In genomic region chr1:207022996-207023679, GRCh38 we compare ENCODE assay signal across 22 cellular contexts. TPM values are rescaled to one million over a fixed set of nuclear protein-coding genes. Genes with fewer than 3 reads are reported as not detected.
DNase-seq lines count a peak whose midpoint lies in the region; ATAC-seq and TF ChIP-seq lines count a peak whose summit lies in the region.
"Had no signal": no experiment of that assay in that cellular context is flagged by ENCODE, and none has a peak within 500 bp of the region (broad histone marks: within the 10 kb centered on the region; RNA-seq: fewer than 3 reads in every experiment).

No MANE protein-coding gene starts in this region.

- H3K4me1 ChIP-seq in esophagus squamous epithelium (peaks cover 33 to 100% (median 45%) of the 10 kb centered on the region in 3 donors), neural progenitor cell (peaks cover 7% of the 10 kb centered on the region)
- H3K4me1 ChIP-seq: SJCRH30, uterus had no signal

- no peaks in the 10 kb centered on the region for H4K20me1 ChIP-seq in neural progenitor cell (ENCODE audit: low read depth)

- ATAC-seq in HG02678 (IDR thresholded peaks at IDR 0.05; ENCODE audit: unreplicated experiment), result no peak
- ATAC-seq in HG03571 (IDR thresholded peaks at IDR 0.05; ENCODE audit: unreplicated experiment), result no peak
- ATAC-seq in HG03108 (IDR thresholded peaks at IDR 0.05; ENCODE audit: unreplicated experiment), result no peak
- ATAC-seq: GM12878 had no signal

- no peak overlapping the region for H2AFZ ChIP-seq in neural progenitor cell (replicated peaks)

- no peaks in the 10 kb centered on the region for H3K79me2 ChIP-seq in neural progenitor cell (ENCODE audit: low read depth)

- H3K36me3 ChIP-seq in esophagus squamous epithelium, result peaks cover 0 to 33% (median 0%) of the 10 kb centered on the region in 3 donors
- no peaks in the 10 kb centered on the region for H3K36me3 ChIP-seq in neural progenitor cell
- H3K36me3 ChIP-seq: SJCRH30, uterus had no signal

- no peak for TF ChIP-seq CTCF in 22Rv1 (IDR thresholded peaks at IDR 0.05)
- TF ChIP-seq CTCF in RWPE1 (conservative IDR thresholded peaks at IDR 0.05; ENCODE audit: low read depth), result no peak
- no peak for TF ChIP-seq CTCF in esophagus squamous epithelium (IDR thresholded peaks at IDR 0.05)
- TF ChIP-seq CTCF in neural progenitor cell (IDR thresholded peaks at IDR 0.05), result no peak

- H3K4me1 Mint-ChIP-seq in neural progenitor cell, result peaks cover 16% of the 10 kb centered on the region

- H3K4me3 ChIP-seq in esophagus squamous epithelium, result no peak overlapping the region
- H3K4me3 ChIP-seq in neural progenitor cell, result no peak overlapping the region
- H3K4me3 ChIP-seq: GM12878, SJCRH30, uterus had no signal

- H3K27me3 ChIP-seq in esophagus squamous epithelium, result no peaks in the 10 kb centered on the region
- H3K27me3 ChIP-seq in neural progenitor cell, result no peaks in the 10 kb centered on the region
- H3K27me3 ChIP-seq: uterus had no signal

- DNase-seq in RWPE1 (ENCODE audit: low spot score) (no peak), esophagus squamous epithelium (lab: John Stamatoyannopoulos, UW) (no peak), neural progenitor cell (ENCODE audit: low spot score) (no peak), NOMO-1 treated with DMSO at 0.1 percent for 48 hours (lab: John Stamatoyannopoulos, UW; ENCODE audit: unreplicated experiment) (no peak)
- DNase-seq: activated CD4-positive, alpha-beta T cell treated with anti-CD3 and anti-CD28 coated beads, Interleukin-2, amount 50 U/mL, for 1 hour; dermis blood vessel endothelial cell; foreskin fibroblast; kidney glomerular epithelial cell; NCI-H1436 treated with DMSO at 0.1 percent for 48 hours; NCI-H526; SJCRH30; stimulated activated CD4-positive, alpha-beta T cell treated with anti-CD3 and anti-CD28 coated beads, Interleukin-12 subunit alpha, Interleukin-12 subunit beta, amount 100 ng/mL, for 4 hours; uterus had no signal

- POLR2A ChIA-PET in RWPE1 (lab: Yijun Ruan, JAX; ENCODE audit: low non-redundant PET), result no interaction called here

- peaks cover 4% of the 10 kb centered on the region for H3K27me3 Mint-ChIP-seq in neural progenitor cell (ENCODE audit: insufficient read depth, low read depth)

- intact Hi-C loops in esophagus squamous epithelium (cut with DNase I), result no loop called here

- CTCF ChIA-PET in RWPE1 (lab: Yijun Ruan, JAX), result no interaction called here

- H3F3A ChIP-seq in neural progenitor cell (ENCODE audit: low read depth), result no peaks in the 10 kb centered on the region

- peak overlapping the region; percentile 18 for H3K27ac Mint-ChIP-seq in neural progenitor cell

- H3K27ac ChIP-seq in 22Rv1, result peak overlapping the region; percentile 100
- H3K27ac ChIP-seq in RWPE1, result peak overlapping the region; percentile 97
- H3K27ac ChIP-seq in esophagus squamous epithelium, result peak overlapping the region; percentile 86 to 98 (median 96)
- H3K27ac ChIP-seq in neural progenitor cell, result no peak overlapping the region
- H3K27ac ChIP-seq: SJCRH30, uterus had no signal

- no peak overlapping the region for H3K9ac ChIP-seq in neural progenitor cell

- H3K9me3 Mint-ChIP-seq in neural progenitor cell, result no peaks in the 10 kb centered on the region

- H3K9me3 ChIP-seq in esophagus squamous epithelium, result no peaks in the 10 kb centered on the region
- no peaks in the 10 kb centered on the region for H3K9me3 ChIP-seq in neural progenitor cell (ENCODE audit: low read depth)
- H3K9me3 ChIP-seq: SJCRH30, uterus had no signal

- no peaks in the 10 kb centered on the region for H3K36me3 Mint-ChIP-seq in neural progenitor cell

- TF ChIP-seq POLR2A in esophagus squamous epithelium (IDR thresholded peaks at IDR 0.05), result no peak

- no peak overlapping the region for H3K4me2 ChIP-seq in neural progenitor cell

- H3K4me3 Mint-ChIP-seq in neural progenitor cell, result no peak overlapping the region

- WGBS in esophagus squamous epithelium, 2 donors, result 73 to 83% methylated on average over 1 to 2 of the region's 8 CpGs

RNA-seq across cellular contexts. Expression of gene C1orf116, which starts 9.4 kb away (rescaled TPM):
- total RNA-seq in esophagus squamous epithelium, result 100 to 1,000 TPM in 1 of 4 donors, 10 to 100 TPM in 3; 52.8 to 173 (median 86.4) TPM
- 0.04 and 0.56 TPM in 2 replicates for total RNA-seq in neural progenitor cell (ENCODE audit: low replicate concordance)
- total RNA-seq: OCI-LY7; SJCRH30; T-helper 1 cell treated with Interleukin-12 subunit alpha and Interleukin-12 subunit beta and Interleukin-4 antibody, amounts not matched to agents 30 ng/mL and 1 ng/mL, for 36 hours had no signal

RNA-seq across cellular contexts. Expression of gene YOD1, which starts 27.9 kb away (rescaled TPM):
- total RNA-seq in esophagus squamous epithelium (10 to 100 TPM in 3 of 4 donors, 1 to 10 TPM in 1; 9.6 to 32.0 (median 22.9) TPM), neural progenitor cell (ENCODE audit: low replicate concordance) (17.7 and 27.0 TPM in 2 replicates)

RNA-seq across cellular contexts. Expression of gene PFKFB2, which starts 29.9 kb away (rescaled TPM):
- total RNA-seq in esophagus squamous epithelium (10 to 100 TPM in 3 of 4 donors, 1 to 10 TPM in 1; 9.4 to 28.7 (median 12.3) TPM), neural progenitor cell (ENCODE audit: low replicate concordance) (6.0 and 10.0 TPM in 2 replicates)

RNA-seq across cellular contexts. Expression of gene FCAMR, which starts 52.9 kb away (rescaled TPM):
- total RNA-seq in esophagus squamous epithelium, result not detected
- not detected in 2 replicates for total RNA-seq in neural progenitor cell (ENCODE audit: low replicate concordance)
- total RNA-seq: dermis blood vessel endothelial cell, endothelial cell of umbilical vein, mononuclear cell, OCI-LY7, SJCRH30, uterus had no signal

Comparison
In these comparisons a context has a peak if more than half of its experiments do, and no peak if none do; other contexts are left out.
1. RNA of gene C1orf116, which starts 9.4 kb away (total RNA-seq): 52.8 to 173 TPM in esophagus squamous epithelium; 0.04 to 0.56 TPM in neural progenitor cell; every median in the first group is over 10 times any median in the second.